In the genomic region with DNA sequence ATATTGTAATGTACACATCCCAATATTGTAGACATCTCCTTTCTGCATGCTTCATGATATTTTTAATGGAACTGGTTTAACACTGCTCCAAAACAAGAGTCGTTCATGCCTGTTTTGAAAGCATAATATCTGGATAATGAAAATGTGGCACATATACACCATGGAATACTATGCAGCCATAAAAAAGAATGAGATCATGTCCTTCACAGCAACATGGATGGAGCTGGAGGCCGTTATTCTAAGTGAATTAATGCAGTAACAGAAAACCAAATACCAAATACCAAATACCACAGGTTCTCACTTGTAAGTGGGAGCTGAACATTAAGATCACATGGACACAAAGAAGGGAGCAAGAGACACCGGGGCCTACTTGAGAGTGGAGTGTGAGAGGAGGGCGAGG, we compare ENCODE assay signal across 1 cellular context.
TF ChIP-seq lines count a peak whose summit lies in the region.

No MANE protein-coding gene starts in this region.

TF ChIP-seq in A549, 52 proteins besides CTCF, POLR2A, EP300 and RAD21 (continued from another document):
- TF ChIP-seq, protein P1, sequence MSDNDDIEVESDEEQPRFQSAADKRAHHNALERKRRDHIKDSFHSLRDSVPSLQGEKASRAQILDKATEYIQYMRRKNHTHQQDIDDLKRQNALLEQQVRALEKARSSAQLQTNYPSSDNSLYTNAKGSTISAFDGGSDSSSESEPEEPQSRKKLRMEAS (IDR thresholded peaks at IDR 0.05) = no peak
- TF ChIP-seq POLR2AphosphoS2 (conservative IDR thresholded peaks at IDR 0.05; ENCODE audit: low read length) (no peak), GATA3 (IDR thresholded peaks at IDR 0.05; ENCODE audit: borderline replicate concordance) (no peak)
